In the genomic region with DNA sequence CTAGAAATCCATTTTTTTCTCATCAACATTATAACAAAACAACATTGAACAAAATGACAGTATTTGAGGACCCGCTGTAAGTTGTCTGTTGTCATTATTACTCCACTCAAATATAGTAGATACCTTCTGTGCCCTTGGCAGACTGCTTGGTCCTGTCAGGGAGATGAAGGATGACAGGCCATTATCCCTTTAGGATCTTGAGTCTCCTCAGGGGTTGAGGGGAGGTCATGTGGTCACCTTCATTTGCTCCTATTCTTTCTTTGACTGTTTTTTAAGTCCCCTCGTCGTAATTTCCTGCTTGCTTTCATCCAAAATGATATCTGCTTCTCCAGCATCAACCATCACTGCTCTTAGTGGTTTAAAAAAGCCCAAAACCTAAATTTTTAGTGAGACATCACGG, we compare ENCODE assay signal across 26 cellular contexts.
"Had no signal": no experiment of that assay in that cellular context is flagged by ENCODE, and none has a peak within 500 bp of the region (broad histone marks: within the 10 kb centered on the region; RNA-seq: fewer than 3 reads in every experiment).

No MANE protein-coding gene starts in this region.

- H3K4me3 ChIP-seq: colonic mucosa, esophagus muscularis mucosa, gastroesophageal sphincter, heart left ventricle, hepatocyte, lung, prostate gland, sigmoid colon, suprapubic skin, transverse colon, vagina had no signal

- DNase-seq: colonic mucosa; effector memory CD4-positive, alpha-beta T cell; foreskin keratinocyte; heart left ventricle; kidney; naive B cell; nucleus accumbens; right cardiac atrium; sigmoid colon; stimulated activated CD4-positive, alpha-beta T cell treated with anti-CD3 and anti-CD28 coated beads, Interleukin-2, amount 100 ng/mL, for 24 hours; stimulated activated CD4-positive, alpha-beta T cell treated with anti-CD3 and anti-CD28 coated beads, Interleukin-4, amount 100 ng/mL, for 24 hours; stimulated activated naive CD4-positive, alpha-beta T cell treated with Interleukin-2 at 50 U/mL for 16 hours; transverse colon had no signal

- H3K9me3 Mint-ChIP-seq: dendritic cell treated with granulocyte-macrophage colony-stimulating factor and Interleukin-4, amounts not matched to agents 40 ng/mL and 50 ng/mL, for 4 days; memory B cell; naive B cell; natural killer cell treated with Interleukin-12 subunit alpha and Interleukin-12 subunit beta and Interleukin-15 and Interleukin-18, amount 100 ng/mL, for 72 hours; stimulated activated effector memory CD8-positive, alpha-beta T cell treated with anti-CD3 and anti-CD28 coated beads, Interleukin-12 subunit alpha, Interleukin-12 subunit beta, amount 100 ng/mL, for 72 hours had no signal

- H3K9me3 ChIP-seq: colonic mucosa, esophagus muscularis mucosa, gastroesophageal sphincter, heart left ventricle, prostate gland, sigmoid colon, suprapubic skin, transverse colon, vagina had no signal

- H3K27ac Mint-ChIP-seq: dendritic cell treated with granulocyte-macrophage colony-stimulating factor and Interleukin-4, amounts not matched to agents 40 ng/mL and 50 ng/mL, for 4 days; memory B cell; natural killer cell treated with Interleukin-12 subunit alpha and Interleukin-12 subunit beta and Interleukin-15 and Interleukin-18, amount 100 ng/mL, for 72 hours; stimulated activated effector memory CD8-positive, alpha-beta T cell treated with anti-CD3 and anti-CD28 coated beads, Interleukin-12 subunit alpha, Interleukin-12 subunit beta, amount 100 ng/mL, for 72 hours had no signal

- H3K27me3 Mint-ChIP-seq: memory B cell; naive B cell; natural killer cell treated with Interleukin-12 subunit alpha and Interleukin-12 subunit beta and Interleukin-15 and Interleukin-18, amount 100 ng/mL, for 72 hours had no signal

- ATAC-seq: foreskin keratinocyte; gastroesophageal sphincter; heart left ventricle; left lobe of liver; natural killer cell treated with Interleukin-12 subunit alpha and Interleukin-12 subunit beta and Interleukin-15 and Interleukin-18, amount 100 ng/mL, for 72 hours; right cardiac atrium; stimulated activated effector memory CD8-positive, alpha-beta T cell treated with anti-CD3 and anti-CD28 coated beads, Interleukin-12 subunit alpha, Interleukin-12 subunit beta, amount 100 ng/mL, for 72 hours had no signal

- H3K36me3 ChIP-seq: colonic mucosa, esophagus muscularis mucosa, gastroesophageal sphincter, heart left ventricle, prostate gland, sigmoid colon, suprapubic skin, transverse colon, vagina had no signal

- H3K4me1 ChIP-seq: prostate gland had no signal

- FAIRE-seq: endothelial cell of umbilical vein, kidney had no signal

- H3K36me3 Mint-ChIP-seq: memory B cell; naive B cell; natural killer cell treated with Interleukin-12 subunit alpha and Interleukin-12 subunit beta and Interleukin-15 and Interleukin-18, amount 100 ng/mL, for 72 hours had no signal

- H3K4me3 Mint-ChIP-seq: dendritic cell treated with granulocyte-macrophage colony-stimulating factor and Interleukin-4, amounts not matched to agents 40 ng/mL and 50 ng/mL, for 4 days; memory B cell; natural killer cell treated with Interleukin-12 subunit alpha and Interleukin-12 subunit beta and Interleukin-15 and Interleukin-18, amount 100 ng/mL, for 72 hours; stimulated activated effector memory CD8-positive, alpha-beta T cell treated with anti-CD3 and anti-CD28 coated beads, Interleukin-12 subunit alpha, Interleukin-12 subunit beta, amount 100 ng/mL, for 72 hours had no signal
